ENCODE assay signal across 2 cellular contexts in genomic region chr1:246609632-246610031, GRCh38.
TF ChIP-seq lines count a peak whose summit lies in the region.

No MANE protein-coding gene starts in this region.

TF ChIP-seq in K562, 482 proteins besides CTCF, POLR2A, EP300 and RAD21 (continued from another document):
- TF ChIP-seq ZNF764 (CRISPR knock-in tag; IDR thresholded peaks at IDR 0.05; ENCODE audit: low read depth) (no peak), U2AF2 (optimal IDR thresholded peaks at IDR 0.05; ENCODE audit: low read depth, low read length) (no peak), RBM25 (IDR thresholded peaks at IDR 0.05; ENCODE audit: low read depth, low read length, severe bottlenecking) (no peak), HNRNPH1 (optimal IDR thresholded peaks at IDR 0.05; ENCODE audit: low read depth, low read length) (no peak), HMG20B (CRISPR knock-in tag; IDR thresholded peaks at IDR 0.05) (no peak), ZNF212 (CRISPR knock-in tag; IDR thresholded peaks at IDR 0.05) (no peak), CEBPG (CRISPR knock-in tag; IDR thresholded peaks at IDR 0.05) (no peak), CEBPG (tag; conservative IDR thresholded peaks at IDR 0.05 in 1 of 2, IDR thresholded peaks at IDR 0.05 in 1 of 2) (peak; percentile 24 to 54; a peak in 2 of 4 replicates), USF2 (CRISPR knock-in tag; IDR thresholded peaks at IDR 0.05) (no peak), SMARCE1 (IDR thresholded peaks at IDR 0.05) (no peak), NCOA6 (IDR thresholded peaks at IDR 0.05) (no peak), CEBPB (tag; IDR thresholded peaks at IDR 0.05) (peak; percentile 73)
- TF ChIP-seq, protein P1, sequence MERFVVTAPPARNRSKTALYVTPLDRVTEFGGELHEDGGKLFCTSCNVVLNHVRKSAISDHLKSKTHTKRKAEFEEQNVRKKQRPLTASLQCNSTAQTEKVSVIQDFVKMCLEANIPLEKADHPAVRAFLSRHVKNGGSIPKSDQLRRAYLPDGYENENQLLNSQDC (CRISPR knock-in tag; IDR thresholded peaks at IDR 0.05): no peak

TF ChIP-seq in GM12891, 5 proteins besides CTCF, POLR2A, EP300 and RAD21 (continued from another document):
- TF ChIP-seq PAX5 (IDR thresholded peaks at IDR 0.05; ENCODE audit: insufficient read depth, low read length, severe bottlenecking) (no peak), TAF1 (IDR thresholded peaks at IDR 0.05; ENCODE audit: low read depth, low read length) (no peak), POLR2AphosphoS5 (IDR thresholded peaks at IDR 0.05; ENCODE audit: low read depth, low read length) (no peak)
